In genomic region chr7:81499262-81500116, GRCh38 we compare ENCODE assay signal across 9 cellular contexts.
DNase-seq lines count a peak whose midpoint lies in the region; ATAC-seq, FAIRE-seq and TF ChIP-seq lines count a peak whose summit lies in the region.
"Had no signal": no experiment of that assay in that cellular context is flagged by ENCODE, and none has a peak within 500 bp of the region (broad histone marks: within the 10 kb centered on the region; RNA-seq: fewer than 3 reads in every experiment).

No MANE protein-coding gene starts in this region.

- H3K27ac ChIP-seq in tibial artery, result peak overlapping the region in 1 of 2 donors; percentile 46

- H3K36me3 Mint-ChIP-seq in brain, result no peaks in the 10 kb centered on the region
- no peaks in the 10 kb centered on the region for H3K36me3 Mint-ChIP-seq in activated naive CD8-positive, alpha-beta T cell treated with anti-CD3 and anti-CD28 coated beads for 36 hours
- H3K36me3 Mint-ChIP-seq: naive thymus-derived CD8-positive, alpha-beta T cell had no signal

- peak overlapping the region; percentile 17 to 81 (median 43) for H3K27ac Mint-ChIP-seq in brain
- no peak overlapping the region for H3K27ac Mint-ChIP-seq in activated naive CD8-positive, alpha-beta T cell treated with anti-CD3 and anti-CD28 coated beads for 36 hours
- H3K27ac Mint-ChIP-seq: naive thymus-derived CD8-positive, alpha-beta T cell had no signal

- DNase-seq in AML-193 (lab: John Stamatoyannopoulos, UW) (peak; percentile 74 to 81), NCI-H524 (lab: John Stamatoyannopoulos, UW) (peak; percentile 33 to 73), tibial artery (no peak)
- no peak for DNase-seq in activated naive CD8-positive, alpha-beta T cell treated with anti-CD3 and anti-CD28 coated beads for 36 hours

- peaks cover 0 to 23% (median 4%) of the 10 kb centered on the region in 4 donors for H3K4me1 ChIP-seq in tibial artery

- no peaks in the 10 kb centered on the region for H3K9me3 ChIP-seq in tibial artery

- peak; percentile 90 for TF ChIP-seq CTCF in brain (conservative IDR thresholded peaks at IDR 0.05)
- peak; percentile 66 to 79 for TF ChIP-seq CTCF in tibial artery (IDR thresholded peaks at IDR 0.05)

- FAIRE-seq in islet of Langerhans (lab: Jason Lieb, UNC), result peak; percentile 99

- H3K4me1 Mint-ChIP-seq in brain, result peaks cover 24% of the 10 kb centered on the region
- H3K4me1 Mint-ChIP-seq in activated naive CD8-positive, alpha-beta T cell treated with anti-CD3 and anti-CD28 coated beads for 36 hours, result no peaks in the 10 kb centered on the region
- H3K4me1 Mint-ChIP-seq: naive thymus-derived CD8-positive, alpha-beta T cell had no signal

- no peaks in the 10 kb centered on the region for H3K27me3 Mint-ChIP-seq in brain
- peaks cover 6% of the 10 kb centered on the region for H3K27me3 Mint-ChIP-seq in activated naive CD8-positive, alpha-beta T cell treated with anti-CD3 and anti-CD28 coated beads for 36 hours
- H3K27me3 Mint-ChIP-seq: naive thymus-derived CD8-positive, alpha-beta T cell had no signal

- H3K36me3 ChIP-seq in tibial artery, result no peaks in the 10 kb centered on the region

- intact Hi-C loops in tibial artery (cut with DNase I; ENCODE audit: low total_unique reads), result loop anchor here (5.0 to 10.0 kb wide), 2 partner anchors 218 to 1075 kb away; no protein-coding TSS in a partner anchor

- H3K9me3 Mint-ChIP-seq in brain, result no peaks in the 10 kb centered on the region
- no peaks in the 10 kb centered on the region for H3K9me3 Mint-ChIP-seq in activated naive CD8-positive, alpha-beta T cell treated with anti-CD3 and anti-CD28 coated beads for 36 hours
- H3K9me3 Mint-ChIP-seq: naive thymus-derived CD8-positive, alpha-beta T cell had no signal

- H3K4me3 ChIP-seq in tibial artery, result no peak overlapping the region

- ATAC-seq in GM18909 (IDR thresholded peaks at IDR 0.05; ENCODE audit: poor library complexity, unreplicated experiment) (peak; percentile 84), HG03469 (IDR thresholded peaks at IDR 0.05; ENCODE audit: unreplicated experiment) (peak; percentile 56)
- ATAC-seq: naive thymus-derived CD8-positive, alpha-beta T cell had no signal

- H3K27me3 ChIP-seq in tibial artery, result no peaks in the 10 kb centered on the region

- peak overlapping the region in 1 of 5 experiments; percentile 5 for H3K4me3 Mint-ChIP-seq in brain
- no peak overlapping the region for H3K4me3 Mint-ChIP-seq in activated naive CD8-positive, alpha-beta T cell treated with anti-CD3 and anti-CD28 coated beads for 36 hours
- H3K4me3 Mint-ChIP-seq: naive thymus-derived CD8-positive, alpha-beta T cell had no signal

Comparison
In these comparisons a context has a peak if more than half of its experiments do, and no peak if none do; other contexts are left out.
1. DNase-seq: peak in AML-193 (2 of 2) and NCI-H524 (2 of 2); none in tibial artery (0 of 2) and activated naive CD8-positive, alpha-beta T cell treated with anti-CD3 and anti-CD28 coated beads for 36 hours (single experiment).